Comparison of ENCODE assay signal across 32 cellular contexts in the genomic region with DNA sequence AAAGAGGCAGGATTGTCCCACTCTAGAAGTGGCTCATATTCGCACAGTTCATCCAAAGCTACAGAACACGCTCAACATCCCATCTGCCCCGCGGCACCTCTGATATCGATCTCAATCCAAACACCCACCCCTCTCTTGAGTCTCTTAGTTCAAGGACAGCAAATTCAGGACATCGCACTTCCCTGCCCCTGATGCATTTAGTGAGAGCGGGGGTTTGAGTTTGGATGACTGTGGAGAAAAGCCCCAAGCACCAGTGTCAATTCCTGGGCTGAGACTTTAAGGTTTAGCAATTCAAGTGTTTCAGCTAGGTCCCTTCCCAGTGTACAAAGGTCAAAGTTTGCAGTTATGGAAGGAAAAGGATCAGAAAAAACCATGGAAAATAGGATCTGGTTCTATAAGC.
"Had no signal": no experiment of that assay in that cellular context is flagged by ENCODE, and none has a peak within 500 bp of the region (broad histone marks: within the 10 kb centered on the region; RNA-seq: fewer than 3 reads in every experiment).

No MANE protein-coding gene starts in this region.

- H3K9me3 Mint-ChIP-seq: activated naive CD4-positive, alpha-beta T cell treated with anti-CD3 and anti-CD28 coated beads, Interleukin-2, amount 50 U/mL, for 72 hours had no signal

- FAIRE-seq: astrocyte had no signal

- H3K36me3 ChIP-seq: breast epithelium, WERI-Rb-1 had no signal

- H3K4me3 Mint-ChIP-seq: activated CD4-positive, alpha-beta T cell treated with anti-CD3 and anti-CD28 coated beads, Interleukin-2, amount 10 ng/mL, durations not matched to agents 24 days and 14 days; activated CD8-positive, alpha-beta T cell treated with anti-CD3 and anti-CD28 coated beads, Interleukin-2, amount 10 ng/mL, durations not matched to agents 7 days and 5 days; activated naive CD4-positive, alpha-beta T cell treated with anti-CD3 and anti-CD28 coated beads for 36 hours; activated T-cell treated with anti-CD3 and anti-CD28 coated beads, Interleukin-2, amount 50 U/mL, for 4 hours; activated T-helper 1 cell treated with anti-CD3 and anti-CD28 coated beads, Interleukin-12 subunit alpha, Interleukin-12 subunit beta, Interleukin-2, Interleukin-4 antibody, amounts not matched to agents 30 ng/mL and 10 ng/mL and 1 ng/mL, durations not matched to agents 14 hours and 24 hours and 36 hours had no signal

- H3K4me1 ChIP-seq: adrenal gland, body of pancreas, breast epithelium had no signal

- H3K27ac Mint-ChIP-seq: activated CD4-positive, alpha-beta T cell treated with anti-CD3 and anti-CD28 coated beads, Interleukin-2, amount 10 ng/mL, durations not matched to agents 24 days and 14 days; activated CD8-positive, alpha-beta T cell treated with anti-CD3 and anti-CD28 coated beads, Interleukin-2, amount 10 ng/mL, durations not matched to agents 7 days and 5 days; activated naive CD4-positive, alpha-beta T cell treated with anti-CD3 and anti-CD28 coated beads for 36 hours; activated naive CD4-positive, alpha-beta T cell treated with anti-CD3 and anti-CD28 coated beads, Interleukin-2, amount 50 U/mL, for 72 hours; activated T-helper 1 cell treated with anti-CD3 and anti-CD28 coated beads, Interleukin-12 subunit alpha, Interleukin-12 subunit beta, Interleukin-2, Interleukin-4 antibody, amounts not matched to agents 30 ng/mL and 10 ng/mL and 1 ng/mL, durations not matched to agents 14 hours and 24 hours and 36 hours had no signal

- DNase-seq: activated CD4-positive, alpha-beta T cell treated with anti-CD3 and anti-CD28 coated beads for 1 hour; activated CD4-positive, alpha-beta T cell treated with anti-CD3 and anti-CD28 coated beads, Interleukin-2, amount 10 ng/mL, durations not matched to agents 24 days and 14 days; activated CD4-positive, alpha-beta T cell treated with anti-CD3 and anti-CD28 coated beads, Interleukin-2, amount 50 U/mL, for 48 hours; activated CD4-positive, CD25-positive, alpha-beta regulatory T cell; activated CD8-positive, alpha-beta T cell treated with anti-CD3 and anti-CD28 coated beads, Interleukin-2, amount 10 ng/mL, durations not matched to agents 7 days and 5 days; activated gamma-delta T cell treated with Interleukin-2 at 50 U/mL for 16 hours; activated naive CD4-positive, alpha-beta T cell treated with anti-CD3 and anti-CD28 coated beads for 36 hours; activated T-cell treated with anti-CD3 and anti-CD28 coated beads for 4 hours; activated T-cell treated with anti-CD3 and anti-CD28 coated beads, Interleukin-2, amount 50 U/mL, for 4 hours; adrenal gland; body of pancreas; central memory CD4-positive, alpha-beta T cell; NCI-H1092 treated with DMSO at 0.1 percent for 48 hours; NCI-H1417; NCI-H146; NCI-H187; NCI-H2029 treated with DMSO at 0.1 percent for 48 hours; NCI-H2107; NCI-H2171; NCI-H510A; NCI-H526; NCI-H748 treated with DMSO at 0.1 percent for 48 hours; NK-92 treated with Interleukin-12 subunit alpha and Interleukin-12 subunit beta, amount 100 ng/mL, for 24 hours; Right ventricle myocardium superior; SW 1271; T-helper 1 cell; T1000; WERI-Rb-1 had no signal

- H3K27ac ChIP-seq: adrenal gland, body of pancreas, breast epithelium, WERI-Rb-1 had no signal

- H3K27me3 ChIP-seq: adrenal gland, body of pancreas, breast epithelium had no signal

- ATAC-seq: activated CD8-positive, alpha-beta T cell treated with anti-CD3 and anti-CD28 coated beads, Interleukin-2, amount 10 ng/mL, durations not matched to agents 7 days and 5 days; activated naive CD4-positive, alpha-beta T cell treated with anti-CD3 and anti-CD28 coated beads, Interleukin-2, amount 50 U/mL, for 72 hours; activated T-cell treated with anti-CD3 and anti-CD28 coated beads, Interleukin-2, amount 50 U/mL, for 4 hours; body of pancreas had no signal

- H3K4me1 Mint-ChIP-seq: activated CD4-positive, alpha-beta T cell treated with anti-CD3 and anti-CD28 coated beads, Interleukin-2, amount 10 ng/mL, durations not matched to agents 24 days and 14 days had no signal

- H3K27me3 Mint-ChIP-seq: activated CD4-positive, alpha-beta T cell treated with anti-CD3 and anti-CD28 coated beads, Interleukin-2, amount 10 ng/mL, durations not matched to agents 24 days and 14 days had no signal

- H3K9me3 ChIP-seq: adrenal gland, body of pancreas, breast epithelium had no signal

- H3K4me3 ChIP-seq: adrenal gland, body of pancreas, breast epithelium had no signal
